ENCODE assay signal across 1 cellular context in the genomic region with DNA sequence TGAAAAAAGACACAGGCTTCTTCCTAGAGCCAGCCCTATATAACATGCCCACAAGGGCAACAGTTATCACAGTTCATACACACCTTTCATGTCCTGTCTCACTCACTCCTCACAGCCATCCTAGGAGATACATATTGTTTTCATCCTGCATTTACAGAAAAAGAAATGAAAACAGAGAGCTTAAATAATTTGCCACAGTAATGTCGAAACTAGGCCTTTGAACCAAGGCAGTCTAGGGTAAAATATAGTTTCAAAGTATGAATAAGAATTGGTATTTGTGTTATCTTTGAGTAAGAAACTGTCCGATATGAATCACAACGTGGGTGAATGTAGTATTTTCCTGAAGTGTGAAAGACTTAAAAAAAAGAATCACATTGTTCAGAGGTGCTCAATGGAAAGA.
TF ChIP-seq lines count a peak whose summit lies in the region.

No MANE protein-coding gene starts in this region.

TF ChIP-seq in GM12878, 131 proteins besides CTCF, POLR2A, EP300 and RAD21 (continued from another document):
- TF ChIP-seq, protein P1, sequence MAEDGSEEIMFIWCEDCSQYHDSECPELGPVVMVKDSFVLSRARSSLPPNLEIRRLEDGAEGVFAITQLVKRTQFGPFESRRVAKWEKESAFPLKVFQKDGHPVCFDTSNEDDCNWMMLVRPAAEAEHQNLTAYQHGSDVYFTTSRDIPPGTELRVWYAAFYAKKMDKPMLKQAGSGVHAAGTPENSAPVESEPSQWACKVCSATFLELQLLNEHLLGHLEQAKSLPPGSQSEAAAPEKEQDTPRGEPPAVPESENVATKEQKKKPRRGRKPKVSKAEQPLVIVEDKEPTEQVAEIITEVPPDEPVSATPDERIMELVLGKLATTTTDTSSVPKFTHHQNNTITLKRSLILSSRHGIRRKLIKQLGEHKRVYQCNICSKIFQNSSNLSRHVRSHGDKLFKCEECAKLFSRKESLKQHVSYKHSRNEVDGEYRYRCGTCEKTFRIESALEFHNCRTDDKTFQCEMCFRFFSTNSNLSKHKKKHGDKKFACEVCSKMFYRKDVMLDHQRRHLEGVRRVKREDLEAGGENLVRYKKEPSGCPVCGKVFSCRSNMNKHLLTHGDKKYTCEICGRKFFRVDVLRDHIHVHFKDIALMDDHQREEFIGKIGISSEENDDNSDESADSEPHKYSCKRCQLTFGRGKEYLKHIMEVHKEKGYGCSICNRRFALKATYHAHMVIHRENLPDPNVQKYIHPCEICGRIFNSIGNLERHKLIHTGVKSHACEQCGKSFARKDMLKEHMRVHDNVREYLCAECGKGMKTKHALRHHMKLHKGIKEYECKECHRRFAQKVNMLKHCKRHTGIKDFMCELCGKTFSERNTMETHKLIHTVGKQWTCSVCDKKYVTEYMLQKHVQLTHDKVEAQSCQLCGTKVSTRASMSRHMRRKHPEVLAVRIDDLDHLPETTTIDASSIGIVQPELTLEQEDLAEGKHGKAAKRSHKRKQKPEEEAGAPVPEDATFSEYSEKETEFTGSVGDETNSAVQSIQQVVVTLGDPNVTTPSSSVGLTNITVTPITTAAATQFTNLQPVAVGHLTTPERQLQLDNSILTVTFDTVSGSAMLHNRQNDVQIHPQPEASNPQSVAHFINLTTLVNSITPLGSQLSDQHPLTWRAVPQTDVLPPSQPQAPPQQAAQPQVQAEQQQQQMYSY (CRISPR knock-in tag; IDR thresholded peaks at IDR 0.05): no peak
- no peak for TF ChIP-seq RCOR1 (conservative IDR thresholded peaks at IDR 0.05; ENCODE audit: low read depth, low read length)
- no peak for TF ChIP-seq HDAC2 (IDR thresholded peaks at IDR 0.05)
- peak; percentile 100 for TF ChIP-seq NFIC (IDR thresholded peaks at IDR 0.05; ENCODE audit: low read depth, low read length)
- TF ChIP-seq CEBPB (IDR thresholded peaks at IDR 0.05; ENCODE audit: borderline replicate concordance in 1 of 2, low read depth in 2 of 2, low read length in 2 of 2): peak in 1 of 2 experiments; percentile 73; a peak in 1 of 4 replicates
- TF ChIP-seq NR2F1 (conservative IDR thresholded peaks at IDR 0.05): peak; percentile 87
- TF ChIP-seq HDAC6 (IDR thresholded peaks at IDR 0.05; ENCODE audit: unreplicated experiment): no peak
- TF ChIP-seq, protein P2, sequence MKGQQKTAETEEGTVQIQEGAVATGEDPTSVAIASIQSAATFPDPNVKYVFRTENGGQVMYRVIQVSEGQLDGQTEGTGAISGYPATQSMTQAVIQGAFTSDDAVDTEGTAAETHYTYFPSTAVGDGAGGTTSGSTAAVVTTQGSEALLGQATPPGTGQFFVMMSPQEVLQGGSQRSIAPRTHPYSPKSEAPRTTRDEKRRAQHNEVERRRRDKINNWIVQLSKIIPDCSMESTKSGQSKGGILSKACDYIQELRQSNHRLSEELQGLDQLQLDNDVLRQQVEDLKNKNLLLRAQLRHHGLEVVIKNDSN (IDR thresholded peaks at IDR 0.05; ENCODE audit: borderline replicate concordance, extremely low read length, insufficient read depth, low read depth, low read length): no peak
- TF ChIP-seq, protein P3, sequence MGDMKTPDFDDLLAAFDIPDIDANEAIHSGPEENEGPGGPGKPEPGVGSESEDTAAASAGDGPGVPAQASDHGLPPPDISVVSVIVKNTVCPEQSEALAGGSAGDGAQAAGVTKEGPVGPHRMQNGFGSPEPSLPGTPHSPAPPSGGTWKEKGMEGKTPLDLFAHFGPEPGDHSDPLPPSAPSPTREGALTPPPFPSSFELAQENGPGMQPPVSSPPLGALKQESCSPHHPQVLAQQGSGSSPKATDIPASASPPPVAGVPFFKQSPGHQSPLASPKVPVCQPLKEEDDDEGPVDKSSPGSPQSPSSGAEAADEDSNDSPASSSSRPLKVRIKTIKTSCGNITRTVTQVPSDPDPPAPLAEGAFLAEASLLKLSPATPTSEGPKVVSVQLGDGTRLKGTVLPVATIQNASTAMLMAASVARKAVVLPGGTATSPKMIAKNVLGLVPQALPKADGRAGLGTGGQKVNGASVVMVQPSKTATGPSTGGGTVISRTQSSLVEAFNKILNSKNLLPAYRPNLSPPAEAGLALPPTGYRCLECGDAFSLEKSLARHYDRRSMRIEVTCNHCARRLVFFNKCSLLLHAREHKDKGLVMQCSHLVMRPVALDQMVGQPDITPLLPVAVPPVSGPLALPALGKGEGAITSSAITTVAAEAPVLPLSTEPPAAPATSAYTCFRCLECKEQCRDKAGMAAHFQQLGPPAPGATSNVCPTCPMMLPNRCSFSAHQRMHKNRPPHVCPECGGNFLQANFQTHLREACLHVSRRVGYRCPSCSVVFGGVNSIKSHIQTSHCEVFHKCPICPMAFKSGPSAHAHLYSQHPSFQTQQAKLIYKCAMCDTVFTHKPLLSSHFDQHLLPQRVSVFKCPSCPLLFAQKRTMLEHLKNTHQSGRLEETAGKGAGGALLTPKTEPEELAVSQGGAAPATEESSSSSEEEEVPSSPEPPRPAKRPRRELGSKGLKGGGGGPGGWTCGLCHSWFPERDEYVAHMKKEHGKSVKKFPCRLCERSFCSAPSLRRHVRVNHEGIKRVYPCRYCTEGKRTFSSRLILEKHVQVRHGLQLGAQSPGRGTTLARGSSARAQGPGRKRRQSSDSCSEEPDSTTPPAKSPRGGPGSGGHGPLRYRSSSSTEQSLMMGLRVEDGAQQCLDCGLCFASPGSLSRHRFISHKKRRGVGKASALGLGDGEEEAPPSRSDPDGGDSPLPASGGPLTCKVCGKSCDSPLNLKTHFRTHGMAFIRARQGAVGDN (IDR thresholded peaks at IDR 0.05): no peak
- TF ChIP-seq DPF2 (IDR thresholded peaks at IDR 0.05): peak; percentile 91
- TF ChIP-seq RUNX3 (IDR thresholded peaks at IDR 0.05; ENCODE audit: low read length): peak; percentile 89
- TF ChIP-seq ZBED1 (IDR thresholded peaks at IDR 0.05; ENCODE audit: borderline replicate concordance): peak; percentile 94
